In the genomic region with DNA sequence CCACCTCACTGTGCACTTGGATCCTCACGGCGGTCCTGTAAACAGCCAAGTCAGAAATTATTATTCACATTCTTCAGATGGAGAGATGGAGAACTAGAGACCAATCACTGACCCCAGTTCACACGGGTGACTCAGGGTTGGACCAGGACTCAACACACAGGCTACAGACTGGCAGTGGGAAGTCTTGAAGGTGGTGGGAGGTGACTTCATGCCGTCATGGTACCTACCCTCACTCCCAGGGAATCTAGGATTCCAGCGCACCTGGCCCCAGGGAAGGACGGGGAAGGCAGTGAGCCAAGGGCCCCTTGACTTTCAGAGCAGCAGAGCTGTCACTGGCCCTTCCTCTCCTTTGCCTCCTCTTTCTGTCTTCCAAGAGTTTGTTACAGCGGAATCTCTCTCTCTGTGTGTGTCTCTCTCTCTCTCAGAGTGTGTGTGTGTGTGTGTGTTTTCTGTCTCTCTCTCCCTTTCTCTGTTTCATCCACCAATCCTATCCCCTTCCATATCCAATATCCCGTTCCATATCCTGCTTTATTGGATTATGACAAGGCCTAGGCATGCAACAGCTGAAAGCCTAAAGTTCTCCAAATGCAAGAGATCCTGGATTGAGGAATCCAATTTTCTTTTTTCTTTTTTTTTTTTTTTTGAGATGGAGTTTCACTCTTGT, we compare ENCODE assay signal across 22 cellular contexts. TPM values are rescaled to one million over a fixed set of nuclear protein-coding genes. Genes with fewer than 3 reads are reported as not detected.
DNase-seq lines count a peak whose midpoint lies in the region; ATAC-seq and TF ChIP-seq lines count a peak whose summit lies in the region.
"Had no signal": no experiment of that assay in that cellular context is flagged by ENCODE, and none has a peak within 500 bp of the region (broad histone marks: within the 10 kb centered on the region; RNA-seq: fewer than 3 reads in every experiment).

No MANE protein-coding gene starts in this region.

- H3K36me3 ChIP-seq in IMR-90 (ENCODE audit: control insufficient read depth, insufficient read depth, low read length) (no peaks in the 10 kb centered on the region), esophagus muscularis mucosa (no peaks in the 10 kb centered on the region), rectal smooth muscle tissue (ENCODE audit: control insufficient read depth, insufficient read depth, low read length) (no peaks in the 10 kb centered on the region)
- H3K36me3 ChIP-seq: BE2C had no signal

- H2AK5ac ChIP-seq in IMR-90 (ENCODE audit: low read depth, low read length) = peak overlapping the region; percentile 92

- DNase-seq in EH (ENCODE audit: low read depth) (peak; percentile 37), IMR-90 (peak; percentile 12), esophagus muscularis mucosa (ENCODE audit: extremely low spot score) (no peak), cerebellar cortex (ENCODE audit: low spot score) (no peak), NCI-H2196 treated with DMSO at 0.1 percent for 48 hours (lab: John Stamatoyannopoulos, UW; ENCODE audit: unreplicated experiment) (no peak)
- DNase-seq in activated T-cell treated with anti-CD3 and anti-CD28 coated beads, Interleukin-2, amount 50 U/mL, for 24 hours = no peak
- DNase-seq: BE2C; CD4-positive, alpha-beta T cell; DMS153; HCEC 1CT; NCI-H1105 treated with DMSO at 0.1 percent for 48 hours; NCI-H1694; NCI-H2081 treated with DMSO at 0.1 percent for 48 hours; NCI-H748 treated with DMSO at 0.1 percent for 48 hours; OCI-M1; SHP77; SK-N-SH had no signal

- CTCF ChIA-PET in IMR-90 (lab: Yijun Ruan, JAX) = interaction anchor here (0.6 to 1.2 kb wide), 3 partner anchors 165 to 212 kb away, joined by 3 to 6 read pairs (median 3); no protein-coding TSS in a partner anchor

- H3K9me3 ChIP-seq in IMR-90 (ENCODE audit: control insufficient read depth, insufficient read depth, low read length) (no peaks in the 10 kb centered on the region), esophagus muscularis mucosa (no peaks in the 10 kb centered on the region)
- H3K9me3 ChIP-seq: BE2C, SK-N-SH had no signal

- H2BK5ac ChIP-seq in IMR-90 (ENCODE audit: low read depth, low read length, poor library complexity, severe bottlenecking) = peak overlapping the region; percentile 37

- no peaks in the 10 kb centered on the region for H3K36me3 Mint-ChIP-seq in activated T-cell treated with anti-CD3 and anti-CD28 coated beads, Interleukin-2, amount 50 U/mL, for 24 hours (ENCODE audit: low read depth)

- H3K79me1 ChIP-seq in IMR-90 (ENCODE audit: low read depth in 1 of 2, low read length in 2 of 2) = peaks cover 0 to 48% of the 10 kb centered on the region in 2 experiments; a peak in 3 of 4 replicates

- H3K4me3 Mint-ChIP-seq in activated T-cell treated with anti-CD3 and anti-CD28 coated beads, Interleukin-2, amount 50 U/mL, for 24 hours = no peak overlapping the region
- H3K4me3 Mint-ChIP-seq: CD4-positive, alpha-beta T cell had no signal

- peak overlapping the region; percentile 86 for H2AK9ac ChIP-seq in IMR-90 (replicated peaks; ENCODE audit: low read depth, low read length, poor library complexity)

- WGBS in IMR-90 (ENCODE audit: extremely low coverage in 2 of 2, insufficient read length in 1 of 2), 2 experiments = 100% methylated on average over 2 of the region's 8 CpGs; no CpG with 5 or more reads in 1 of the 2 experiments
- whole genome bisulfite sequencing in esophagus muscularis mucosa = 84% methylated on average over 8 of the region's 8 CpGs

- dilution Hi-C loops in IMR-90 (cut with HindIII; ENCODE audit: low sequenced_read_pairs, unreplicated experiment) = no loop called here

- H3K27me3 ChIP-seq in IMR-90 (ENCODE audit: control insufficient read depth, insufficient read depth, low read length) = no peaks in the 10 kb centered on the region
- no peaks in the 10 kb centered on the region for H3K27me3 ChIP-seq in esophagus muscularis mucosa
- H3K27me3 ChIP-seq in rectal smooth muscle tissue (ENCODE audit: control insufficient read depth, insufficient read depth, low read length) = no peaks in the 10 kb centered on the region
- H3K27me3 ChIP-seq: BE2C had no signal

- peak overlapping the region; percentile 46 for H2AFZ ChIP-seq in IMR-90 (replicated peaks; ENCODE audit: low read length, poor library complexity)

- no peak overlapping the region for H3K4me3 ChIP-seq in IMR-90 (ENCODE audit: insufficient read depth, low read depth, low read length)
- no peak overlapping the region for H3K4me3 ChIP-seq in esophagus muscularis mucosa
- no peak overlapping the region for H3K4me3 ChIP-seq in rectal smooth muscle tissue (ENCODE audit: low read length)

- H2BK20ac ChIP-seq in IMR-90 (ENCODE audit: low read depth, low read length) = peak overlapping the region; percentile 93

- no peak overlapping the region for H3K4me2 ChIP-seq in IMR-90 (ENCODE audit: low read depth, low read length)
- H3K4me2 ChIP-seq: SK-N-SH had no signal

- no peak for TF ChIP-seq RAD21 in IMR-90 (IDR thresholded peaks at IDR 0.05; ENCODE audit: low read length)

- no peak for TF ChIP-seq EP300 in esophagus muscularis mucosa (IDR thresholded peaks at IDR 0.05)

- H3K14ac ChIP-seq in IMR-90 (replicated peaks; ENCODE audit: low read depth, low read length) = peak overlapping the region; percentile 12

- TF ChIP-seq POLR2A in IMR-90 (IDR thresholded peaks at IDR 0.05; ENCODE audit: low read depth, low read length) (no peak), esophagus muscularis mucosa (IDR thresholded peaks at IDR 0.05; ENCODE audit: low read depth) (no peak)

- peak overlapping the region; percentile 82; the same call in 1 of the 3 replicates for H2BK15ac ChIP-seq in IMR-90 (ENCODE audit: low read depth, low read length)

- peak overlapping the region; percentile 68 for H3K23ac ChIP-seq in IMR-90 (ENCODE audit: low read depth, low read length)

- in situ Hi-C loops in IMR-90 (cut with MboI; ENCODE audit: low sequenced_read_pairs) = loop anchor here (5.0 kb wide), 2 partner anchors 122 to 197 kb away; partner anchors contain the start of gene ATP2B4

- H4K8ac ChIP-seq in IMR-90 (ENCODE audit: low read depth in 2 of 2, low read length in 2 of 2) = peak overlapping the region in 1 of 2 experiments; percentile 58; a peak in 3 of 4 replicates

- no peak overlapping the region for H3K18ac ChIP-seq in IMR-90 (ENCODE audit: low read depth, low read length)

- no peak overlapping the region for H3K27ac Mint-ChIP-seq in activated T-cell treated with anti-CD3 and anti-CD28 coated beads, Interleukin-2, amount 50 U/mL, for 24 hours
- H3K27ac Mint-ChIP-seq: CD4-positive, alpha-beta T cell had no signal

- H3K27ac ChIP-seq in IMR-90 (ENCODE audit: insufficient read depth, low read length) (no peak overlapping the region; the same call in 1 of the 2 replicates), esophagus muscularis mucosa (replicated peaks in 1 of 4) (peak overlapping the region in 3 of 4 donors; percentile 79 to 88 (median 88)), rectal smooth muscle tissue (ENCODE audit: low read depth, low read length) (peak overlapping the region; percentile 16)

- intact Hi-C loops in IMR-90 (cut with micrococcal nuclease) (loop anchor here (2.0 to 5.0 kb wide), 3 partner anchors 53 to 187 kb away; no protein-coding TSS in a partner anchor), esophagus muscularis mucosa (cut with DNase I) (loop anchor here (1.0 to 5.0 kb wide), 2 partner anchors 122 to 197 kb away; partner anchors contain the start of gene ATP2B4)

- H2BK120ac ChIP-seq in IMR-90 (ENCODE audit: low read depth, low read length) = peak overlapping the region; percentile 89

- peak overlapping the region; percentile 63 for H4K91ac ChIP-seq in IMR-90 (ENCODE audit: insufficient read depth, low read depth, low read length)

- H4K5ac ChIP-seq in IMR-90 (ENCODE audit: low read depth, low read length) = no peak overlapping the region; the same call in 1 of the 2 replicates

- H3K4ac ChIP-seq in IMR-90 (ENCODE audit: low read depth, low read length) = peak overlapping the region; percentile 86

- no peak overlapping the region for H3K56ac ChIP-seq in IMR-90 (ENCODE audit: extremely low read depth, insufficient read depth, low read length)

- no peaks in the 10 kb centered on the region for H3K27me3 Mint-ChIP-seq in activated T-cell treated with anti-CD3 and anti-CD28 coated beads, Interleukin-2, amount 50 U/mL, for 24 hours
- H3K27me3 Mint-ChIP-seq: CD4-positive, alpha-beta T cell had no signal

- H3K4me1 ChIP-seq in IMR-90 (ENCODE audit: control insufficient read depth, insufficient read depth, low read length) (peaks cover 28% of the 10 kb centered on the region), esophagus muscularis mucosa (peaks cover 40 to 71% (median 60%) of the 10 kb centered on the region in 4 donors), rectal smooth muscle tissue (ENCODE audit: control insufficient read depth, insufficient read depth, low read length) (peaks cover 58% of the 10 kb centered on the region)
- H3K4me1 ChIP-seq: BE2C had no signal

- ATAC-seq in IMR-90 (ENCODE audit: low read depth) (no peak), GM21526 (IDR thresholded peaks at IDR 0.05; ENCODE audit: low FRiP score, unreplicated experiment) (no peak)

- peaks cover 4% of the 10 kb centered on the region for H3K4me1 Mint-ChIP-seq in activated T-cell treated with anti-CD3 and anti-CD28 coated beads, Interleukin-2, amount 50 U/mL, for 24 hours (ENCODE audit: low read depth)

- H3K9me1 ChIP-seq in IMR-90 (ENCODE audit: insufficient read depth, low read length) = peaks cover 32% of the 10 kb centered on the region

- no peaks in the 10 kb centered on the region for H4K20me1 ChIP-seq in IMR-90 (ENCODE audit: insufficient read depth, low read length)

- TF ChIP-seq CTCF in IMR-90 (conservative IDR thresholded peaks at IDR 0.05; ENCODE audit: low read depth, low read length) (no peak), esophagus muscularis mucosa (IDR thresholded peaks at IDR 0.05) (no peak)

- POLR2A ChIA-PET in IMR-90 (lab: Charles Lee; ENCODE audit: unreplicated experiment) = no interaction called here

- no peak overlapping the region for H3K9ac ChIP-seq in IMR-90 (ENCODE audit: low read depth, low read length)
- no peak overlapping the region for H3K9ac ChIP-seq in rectal smooth muscle tissue (ENCODE audit: low read length)
- H3K9ac ChIP-seq: SK-N-SH had no signal

- no TSS peak for BruUV-seq in IMR-90 (replicated peaks; lab: Mats Ljungman, UMichigan)

- H3K9me3 Mint-ChIP-seq in activated T-cell treated with anti-CD3 and anti-CD28 coated beads, Interleukin-2, amount 50 U/mL, for 24 hours = no peaks in the 10 kb centered on the region
- H3K9me3 Mint-ChIP-seq: CD4-positive, alpha-beta T cell had no signal

TF ChIP-seq in IMR-90, 13 proteins besides CTCF, POLR2A, EP300 and RAD21 (continues in another document):
- TF ChIP-seq NFE2L2 (IDR thresholded peaks at IDR 0.05; ENCODE audit: low read depth, low read length) = no peak

RNA-seq across cellular contexts. Expression of gene OPTC, which starts 11.7 kb away (rescaled TPM):
- total RNA-seq in IMR-90 (2012; rRNA removed) (not detected in 2 replicates), esophagus muscularis mucosa (not detected)
- polyA plus RNA-seq in IMR-90 (2012; rRNA removed) = not detected in 2 replicates
- not detected in 2 replicates for polyA plus RNA-seq in IMR-90 (2012; cell fraction: cytosol; rRNA removed)
- not detected in 2 replicates for polyA plus RNA-seq in IMR-90 (2012; cell fraction: nucleus; rRNA removed; ENCODE audit: low replicate concordance)
- total RNA-seq: CD4-positive, alpha-beta T cell; Daoy; LHCN-M2; NCI-H460 had no signal
- polyA plus RNA-seq: SK-N-SH had no signal

RNA-seq across cellular contexts. Expression of gene PRELP, which starts 30.1 kb away (rescaled TPM):
- under 0.01 TPM in 1 of 2 replicates, not detected in the other for total RNA-seq in IMR-90 (2012; rRNA removed)
- 0.47 and 0.56 TPM in 2 replicates for polyA plus RNA-seq in IMR-90 (2012; rRNA removed)
- polyA plus RNA-seq in IMR-90 (2012; cell fraction: cytosol; rRNA removed) = 0.25 and 0.69 TPM in 2 replicates
- polyA plus RNA-seq in IMR-90 (2012; cell fraction: nucleus; rRNA removed; ENCODE audit: low replicate concordance) = 0.14 and 0.26 TPM in 2 replicates
- 100 to 1,000 TPM; 100 to 186 (median 165) TPM for total RNA-seq in esophagus muscularis mucosa
- total RNA-seq: CD4-positive, alpha-beta T cell; Daoy; NCI-H460 had no signal

Comparison
In these comparisons a context has a peak if more than half of its experiments do, and no peak if none do; other contexts are left out.
1. DNase-seq: peak in EH (single experiment) and IMR-90 (single experiment); none in esophagus muscularis mucosa (single experiment), cerebellar cortex (single experiment), activated T-cell treated with anti-CD3 and anti-CD28 coated beads, Interleukin-2, amount 50 U/mL, for 24 hours (single experiment) and NCI-H2196 treated with DMSO at 0.1 percent for 48 hours (single experiment).
2. RNA of gene PRELP, which starts 30.1 kb away (total RNA-seq): 100 to 186 TPM in esophagus muscularis mucosa; under 0.01 TPM in IMR-90; every median in the first group is over 100 times any median in the second.